15 cellular contexts compared by ENCODE assay signal in genomic region chr6:158825038-158825950, GRCh38. TPM values are rescaled to one million over a fixed set of nuclear protein-coding genes. Genes with fewer than 3 reads are reported as not detected.
DNase-seq lines count a peak whose midpoint lies in the region; ATAC-seq and TF ChIP-seq lines count a peak whose summit lies in the region.
"Had no signal": no experiment of that assay in that cellular context is flagged by ENCODE, and none has a peak within 500 bp of the region (broad histone marks: within the 10 kb centered on the region; RNA-seq: fewer than 3 reads in every experiment).

No MANE protein-coding gene starts in this region.

- DNase-seq in esophagus muscularis mucosa (ENCODE audit: extremely low spot score), result no peak
- no peak for DNase-seq in lower lobe of right lung
- no peak for DNase-seq in NCI-H1694 (lab: John Stamatoyannopoulos, UW)
- no peak for DNase-seq in tibial nerve (ENCODE audit: low spot score in 2 of 2)
- DNase-seq: activated naive CD4-positive, alpha-beta T cell treated with anti-CD3 and anti-CD28 coated beads, Interleukin-2, amount 10 ng/mL, durations not matched to agents 7 days and 5 days; BE2C; DND-41; HFFc6; NCI-H1436 treated with DMSO at 0.1 percent for 48 hours; NCI-H446; PC-9; WERI-Rb-1 had no signal

- H3K4me1 Mint-ChIP-seq in IgD-negative memory B cell, result peaks cover 18 to 35% (median 35%) of the 10 kb centered on the region in 3 donors
- H3K4me1 Mint-ChIP-seq in stimulated activated memory B cell treated with anti-CD40 and anti-IgM and Interleukin-4, amounts not matched to agents 10 μg/mL and 1 μg/mL and 100 μg/mL, for 72 hours, result peaks cover 36% of the 10 kb centered on the region

- H3K27ac ChIP-seq in esophagus muscularis mucosa (replicated peaks in 1 of 4) (peak overlapping the region; percentile 35 to 67 (median 56)), lower lobe of right lung (peak overlapping the region; percentile 44), tibial nerve (peak overlapping the region in 2 of 4 donors; percentile 20 to 34)
- H3K27ac ChIP-seq: PC-9, WERI-Rb-1 had no signal

- TF ChIP-seq POLR2A in esophagus muscularis mucosa (IDR thresholded peaks at IDR 0.05; ENCODE audit: low read depth) (no peak), GM18505 (IDR thresholded peaks at IDR 0.05; ENCODE audit: borderline replicate concordance, extremely low read depth, insufficient read depth, insufficient read length) (no peak), tibial nerve (IDR thresholded peaks at IDR 0.05) (no peak)

- intact Hi-C loops in esophagus muscularis mucosa (cut with DNase I), result no loop called here
- intact Hi-C loops in lower lobe of right lung (cut with DNase I), result no loop called here

- WGBS in esophagus muscularis mucosa, result 82% methylated on average over 13 of the region's 13 CpGs
- 78 to 79% methylated on average over 13 of the region's 13 CpGs for WGBS in tibial nerve, 2 donors

- no peaks in the 10 kb centered on the region for H3K36me3 Mint-ChIP-seq in IgD-negative memory B cell
- H3K36me3 Mint-ChIP-seq in stimulated activated memory B cell treated with anti-CD40 and anti-IgM and Interleukin-4, amounts not matched to agents 10 μg/mL and 1 μg/mL and 100 μg/mL, for 72 hours, result no peaks in the 10 kb centered on the region
- H3K36me3 Mint-ChIP-seq: activated naive CD4-positive, alpha-beta T cell treated with anti-CD3 and anti-CD28 coated beads, Interleukin-2, amount 10 ng/mL, durations not matched to agents 7 days and 5 days had no signal

- no peaks in the 10 kb centered on the region for H3K36me3 ChIP-seq in esophagus muscularis mucosa
- H3K36me3 ChIP-seq in lower lobe of right lung, result no peaks in the 10 kb centered on the region
- H3K36me3 ChIP-seq in tibial nerve, result no peaks in the 10 kb centered on the region
- H3K36me3 ChIP-seq: BE2C, WERI-Rb-1 had no signal

- peak; percentile 35 to 47 for ATAC-seq in lower lobe of right lung
- no peak for ATAC-seq in stimulated activated memory B cell treated with anti-CD40 and anti-IgM and Interleukin-4, amounts not matched to agents 10 μg/mL and 1 μg/mL and 100 μg/mL, for 72 hours
- ATAC-seq in GM18505 (IDR thresholded peaks at IDR 0.05; ENCODE audit: unreplicated experiment), result no peak

- TF ChIP-seq EP300 in esophagus muscularis mucosa (IDR thresholded peaks at IDR 0.05) (no peak), tibial nerve (IDR thresholded peaks at IDR 0.05) (no peak)

- H3K27ac Mint-ChIP-seq in IgD-negative memory B cell, result peak overlapping the region in 2 of 3 donors; percentile 85 to 92
- peak overlapping the region; percentile 78 for H3K27ac Mint-ChIP-seq in stimulated activated memory B cell treated with anti-CD40 and anti-IgM and Interleukin-4, amounts not matched to agents 10 μg/mL and 1 μg/mL and 100 μg/mL, for 72 hours
- H3K27ac Mint-ChIP-seq: activated naive CD4-positive, alpha-beta T cell treated with anti-CD3 and anti-CD28 coated beads, Interleukin-2, amount 10 ng/mL, durations not matched to agents 7 days and 5 days; HFFc6 had no signal

- H3K9me3 Mint-ChIP-seq in IgD-negative memory B cell, result no peaks in the 10 kb centered on the region
- H3K9me3 Mint-ChIP-seq in stimulated activated memory B cell treated with anti-CD40 and anti-IgM and Interleukin-4, amounts not matched to agents 10 μg/mL and 1 μg/mL and 100 μg/mL, for 72 hours, result no peaks in the 10 kb centered on the region
- H3K9me3 Mint-ChIP-seq: activated naive CD4-positive, alpha-beta T cell treated with anti-CD3 and anti-CD28 coated beads, Interleukin-2, amount 10 ng/mL, durations not matched to agents 7 days and 5 days; HFFc6 had no signal

- H3K27me3 ChIP-seq in esophagus muscularis mucosa, result no peaks in the 10 kb centered on the region
- no peaks in the 10 kb centered on the region for H3K27me3 ChIP-seq in lower lobe of right lung (ENCODE audit: low read depth)
- no peaks in the 10 kb centered on the region for H3K27me3 ChIP-seq in tibial nerve
- H3K27me3 ChIP-seq: BE2C had no signal

- H3K4me3 Mint-ChIP-seq in IgD-negative memory B cell, result peak overlapping the region in 2 of 4 donors; percentile 23 to 58
- no peak overlapping the region for H3K4me3 Mint-ChIP-seq in stimulated activated memory B cell treated with anti-CD40 and anti-IgM and Interleukin-4, amounts not matched to agents 10 μg/mL and 1 μg/mL and 100 μg/mL, for 72 hours
- H3K4me3 Mint-ChIP-seq: activated naive CD4-positive, alpha-beta T cell treated with anti-CD3 and anti-CD28 coated beads, Interleukin-2, amount 10 ng/mL, durations not matched to agents 7 days and 5 days; HFFc6 had no signal

- H3K9me3 ChIP-seq in esophagus muscularis mucosa, result no peaks in the 10 kb centered on the region
- H3K9me3 ChIP-seq in lower lobe of right lung, result no peaks in the 10 kb centered on the region
- H3K9me3 ChIP-seq in tibial nerve, result no peaks in the 10 kb centered on the region
- H3K9me3 ChIP-seq: BE2C had no signal

- TF ChIP-seq CTCF in esophagus muscularis mucosa (IDR thresholded peaks at IDR 0.05) (no peak), lower lobe of right lung (IDR thresholded peaks at IDR 0.05) (no peak), tibial nerve (IDR thresholded peaks at IDR 0.05) (no peak)

- no peaks in the 10 kb centered on the region for H3K27me3 Mint-ChIP-seq in IgD-negative memory B cell
- H3K27me3 Mint-ChIP-seq in stimulated activated memory B cell treated with anti-CD40 and anti-IgM and Interleukin-4, amounts not matched to agents 10 μg/mL and 1 μg/mL and 100 μg/mL, for 72 hours, result no peaks in the 10 kb centered on the region

- no peak overlapping the region for H3K4me3 ChIP-seq in esophagus muscularis mucosa
- H3K4me3 ChIP-seq in lower lobe of right lung, result no peak overlapping the region
- no peak overlapping the region for H3K4me3 ChIP-seq in tibial nerve
- H3K4me3 ChIP-seq: PC-9 had no signal

- peaks cover 4 to 13% (median 11%) of the 10 kb centered on the region in 4 donors for H3K4me1 ChIP-seq in esophagus muscularis mucosa
- H3K4me1 ChIP-seq in lower lobe of right lung, result no peaks in the 10 kb centered on the region
- H3K4me1 ChIP-seq in tibial nerve, result no peaks in the 10 kb centered on the region
- H3K4me1 ChIP-seq: BE2C had no signal

RNA-seq across cellular contexts. Expression of gene EZR, which starts 6.1 kb away (rescaled TPM):
- 588 TPM for polyA plus RNA-seq in IgD-negative memory B cell
- total RNA-seq in esophagus muscularis mucosa, result 100 to 1,000 TPM; 205 to 226 (median 212) TPM
- total RNA-seq in lower lobe of right lung, result 254 TPM
- total RNA-seq in tibial nerve, result 100 to 1,000 TPM in 3 of 4 donors, 10 to 100 TPM in 1; 83.7 to 168 (median 144) TPM

Comparison
In these comparisons a context has a peak if more than half of its experiments do, and no peak if none do; other contexts are left out.
1. ATAC-seq: peak in lower lobe of right lung (2 of 2); none in stimulated activated memory B cell treated with anti-CD40 and anti-IgM and Interleukin-4, amounts not matched to agents 10 μg/mL and 1 μg/mL and 100 μg/mL, for 72 hours (single experiment) and GM18505 (single experiment).